19 cellular contexts compared by ENCODE assay signal in genomic region chr6:141992109-141992508, GRCh38.
DNase-seq lines count a peak whose midpoint lies in the region; ATAC-seq, FAIRE-seq and TF ChIP-seq lines count a peak whose summit lies in the region.
"Had no signal": no experiment of that assay in that cellular context is flagged by ENCODE, and none has a peak within 500 bp of the region (broad histone marks: within the 10 kb centered on the region; RNA-seq: fewer than 3 reads in every experiment).

No MANE protein-coding gene starts in this region.

- H3K36me3 ChIP-seq in HCT116 (ENCODE audit: control insufficient read depth in 1 of 2, insufficient read depth in 2 of 2, low read length in 2 of 2) (no peaks in the 10 kb centered on the region), K562 (ENCODE audit: control insufficient read depth, insufficient read depth, low read length) (no peaks in the 10 kb centered on the region)
- H3K36me3 ChIP-seq: BLaER1 treated with 17β-estradiol and CSF1 and Interleukin-3, amounts not matched to agents 10 nM and 100 nM had no signal

- CTCF ChIA-PET in A549 (lab: Yijun Ruan, JAX) (interaction anchor here (1.2 kb wide), 1 partner anchor 120 kb away, joined by 4 read pairs; no protein-coding TSS in a partner anchor), HCT116 (lab: Charles Lee) (no interaction called here), K562 (lab: Yijun Ruan, JAX; ENCODE audit: low intra/inter-chr PET ratio) (no interaction called here)

- H3K4me2 ChIP-seq in A549, result no peak overlapping the region
- H3K4me2 ChIP-seq in HCT116 (ENCODE audit: low read length), result no peak overlapping the region
- H3K4me2 ChIP-seq in K562 (ENCODE audit: insufficient read depth, low read length), result no peak overlapping the region
- H3K4me2 ChIP-seq: BLaER1 treated with 17β-estradiol and CSF1 and Interleukin-3, amounts not matched to agents 10 nM and 100 nM had no signal

- TF ChIP-seq CTCF in A549 (IDR thresholded peaks at IDR 0.05), result no peak
- TF ChIP-seq CTCF in HCT116 (IDR thresholded peaks at IDR 0.05 in 2 of 3, conservative IDR thresholded peaks at IDR 0.05 in 1 of 3; ENCODE audit: borderline replicate concordance in 1 of 3, insufficient read depth in 1 of 3, low read depth in 2 of 3, low read length in 2 of 3), result no peak
- no peak for TF ChIP-seq CTCF in K562 (IDR thresholded peaks at IDR 0.05 in 2 of 3, conservative IDR thresholded peaks at IDR 0.05 in 1 of 3; ENCODE audit: insufficient read depth in 2 of 3, low read depth in 1 of 3, low read length in 3 of 3)

- no peak overlapping the region for H3K27ac ChIP-seq in A549
- no peak overlapping the region for H3K27ac ChIP-seq in HCT116 (ENCODE audit: low read depth, low read length)
- H3K27ac ChIP-seq in K562 (ENCODE audit: extremely low read depth, low read depth, low read length), result no peak overlapping the region
- H3K27ac ChIP-seq: BLaER1 treated with 17β-estradiol and CSF1 and Interleukin-3, amounts not matched to agents 10 nM and 100 nM; C4-2B had no signal

- WGBS in A549 (ENCODE audit: missing lambda C conversion rate), result 32% methylated on average over 2 of the region's 2 CpGs
- WGBS in K562 (ENCODE audit: insufficient coverage, low coverage, missing lambda C conversion rate), result 24% methylated on average over 2 of the region's 2 CpGs

- H4K20me1 ChIP-seq in HCT116 (ENCODE audit: insufficient read depth) (no peaks in the 10 kb centered on the region), K562 (replicated peaks; ENCODE audit: control insufficient read depth, insufficient read depth, low read length) (no peaks in the 10 kb centered on the region)
- H4K20me1 ChIP-seq: BLaER1 treated with 17β-estradiol and CSF1 and Interleukin-3, amounts not matched to agents 10 nM and 100 nM had no signal

- in situ Hi-C loops in K562 (cut with MboI), result no loop called here

- TF ChIP-seq POLR2A in A549 (IDR thresholded peaks at IDR 0.05; ENCODE audit: low read length), result no peak
- TF ChIP-seq POLR2A in HCT116 (IDR thresholded peaks at IDR 0.05; ENCODE audit: borderline replicate concordance, extremely low read depth, insufficient read depth, insufficient read length), result no peak
- no peak for TF ChIP-seq POLR2A in K562 (conservative IDR thresholded peaks at IDR 0.05)

- H3K79me2 ChIP-seq in HCT116 (ENCODE audit: insufficient read depth, low read length) (no peaks in the 10 kb centered on the region), K562 (ENCODE audit: control insufficient read depth, insufficient read depth, low read length) (peaks cover 4% of the 10 kb centered on the region; the same call in 1 of the 3 replicates)

- H3K4me1 ChIP-seq in A549 (no peaks in the 10 kb centered on the region), HCT116 (ENCODE audit: control insufficient read depth in 1 of 2, insufficient read depth in 2 of 2, low read length in 2 of 2) (peaks cover 0 to 9% of the 10 kb centered on the region in 2 experiments; a peak in 3 of 4 replicates), K562 (replicated peaks in 1 of 2; ENCODE audit: control insufficient read depth in 2 of 2, insufficient read depth in 2 of 2, low read length in 2 of 2) (no peaks in the 10 kb centered on the region)
- H3K4me1 ChIP-seq: BLaER1 treated with 17β-estradiol and CSF1 and Interleukin-3, amounts not matched to agents 10 nM and 100 nM; Caco-2 had no signal

- intact Hi-C loops in HCT116 (cut with micrococcal nuclease) (no loop called here), K562 (cut with micrococcal nuclease) (no loop called here)

- BruUV-seq in HCT116 (replicated peaks; lab: Mats Ljungman, UMichigan), result no TSS peak
- no TSS peak for BruUV-seq in K562 (replicated peaks; lab: Mats Ljungman, UMichigan)

- H3K4me3 ChIP-seq in A549 (no peak overlapping the region), HCT116 (replicated peaks in 1 of 2; ENCODE audit: low read depth in 1 of 2, low read length in 2 of 2) (no peak overlapping the region), K562 (no peak overlapping the region)
- H3K4me3 ChIP-seq: BLaER1 treated with 17β-estradiol and CSF1 and Interleukin-3, amounts not matched to agents 10 nM and 100 nM; GM12878 had no signal

- TF ChIP-seq EP300 in A549 (IDR thresholded peaks at IDR 0.05), result no peak
- TF ChIP-seq EP300 in K562 (IDR thresholded peaks at IDR 0.05; ENCODE audit: low read length), result no peak

- H3K27me3 ChIP-seq in HCT116 (ENCODE audit: insufficient read depth, low read length) (no peaks in the 10 kb centered on the region), K562 (ENCODE audit: control insufficient read depth in 2 of 2, insufficient read depth in 2 of 2, low read length in 2 of 2) (no peaks in the 10 kb centered on the region)
- H3K27me3 ChIP-seq: BLaER1 treated with 17β-estradiol and CSF1 and Interleukin-3, amounts not matched to agents 10 nM and 100 nM had no signal

- TF ChIP-seq RAD21 in A549 (conservative IDR thresholded peaks at IDR 0.05 in 1 of 2, IDR thresholded peaks at IDR 0.05 in 1 of 2) (no peak), HCT116 (IDR thresholded peaks at IDR 0.05; ENCODE audit: low read depth) (no peak), K562 (CRISPR knock-in tag; conservative IDR thresholded peaks at IDR 0.05 in 1 of 2, IDR thresholded peaks at IDR 0.05 in 1 of 2) (no peak)

- H2AFZ ChIP-seq in HCT116 (ENCODE audit: low read depth, low read length, poor library complexity, severe bottlenecking) (peak overlapping the region; percentile 68), K562 (ENCODE audit: low read depth, low read length) (no peak overlapping the region)

- RAD21 ChIA-PET in HCT116 (lab: Charles Lee; ENCODE audit: low non-redundant PET in 1 of 2, low total read pairs in 2 of 2, uncharacterized antibody in 2 of 2, unreplicated experiment in 2 of 2), result no interaction called here

- H3K9ac ChIP-seq in HCT116 (ENCODE audit: low read length), result no peak overlapping the region
- no peak overlapping the region for H3K9ac ChIP-seq in K562 (ENCODE audit: insufficient read depth in 1 of 2, low read depth in 2 of 2, low read length in 2 of 2)
- H3K9ac ChIP-seq: BLaER1 treated with 17β-estradiol and CSF1 and Interleukin-3, amounts not matched to agents 10 nM and 100 nM had no signal

- FAIRE-seq in A549 (lab: Jason Lieb, UNC) (no peak), K562 (lab: Jason Lieb, UNC) (no peak)
- FAIRE-seq: A204.1, G401.6, GM12878, GM12892, GM18507 had no signal

- H3K9me3 ChIP-seq in A549 (no peaks in the 10 kb centered on the region), HCT116 (ENCODE audit: control insufficient read depth in 1 of 2, insufficient read depth in 1 of 2, low read depth in 1 of 2, low read length in 2 of 2) (no peaks in the 10 kb centered on the region), K562 (replicated peaks; ENCODE audit: control insufficient read depth, insufficient read depth, low read depth, low read length) (no peaks in the 10 kb centered on the region; the same call in 1 of the 2 replicates)
- H3K9me3 ChIP-seq: Caco-2 had no signal

- H3K9me1 ChIP-seq in K562 (ENCODE audit: control insufficient read depth, insufficient read depth, low read length), result no peaks in the 10 kb centered on the region

- H3K9me2 ChIP-seq in HCT116 (ENCODE audit: insufficient read depth), result no peaks in the 10 kb centered on the region

- POLR2A ChIA-PET in A549 (lab: Yijun Ruan, JAX) (no interaction called here), HCT116 (lab: Charles Lee) (no interaction called here), K562 (lab: Yijun Ruan, JAX) (no interaction called here)

- DNase-seq in A549 (ENCODE audit: low read depth in 1 of 2, low spot score in 1 of 2) (no peak), HCT116 (ENCODE audit: low read depth, low spot score) (no peak), K562 (ENCODE audit: extremely low read depth in 1 of 4, low spot score in 3 of 4) (no peak), NCI-H526 (lab: John Stamatoyannopoulos, UW) (no peak), GF-D8 (lab: John Stamatoyannopoulos, UW) (no peak)
- DNase-seq: 8988T; AML-193; Caco-2; Calu3; CD4-positive, alpha-beta T cell; CD8-positive, alpha-beta T cell; DMS79 treated with DMSO at 0.1 percent for 48 hours had no signal

- ATAC-seq in A549, result no peak
- ATAC-seq in HCT116, result no peak
- no peak for ATAC-seq in K562
- ATAC-seq: CD8-positive, alpha-beta T cell; GM12878 had no signal

TF ChIP-seq in A549, 52 proteins besides CTCF, POLR2A, EP300 and RAD21:
- TF ChIP-seq MAFK (IDR thresholded peaks at IDR 0.05; ENCODE audit: partially characterized antibody) (peak; percentile 39), RARB (CRISPR knock-in tag; IDR thresholded peaks at IDR 0.05) (no peak), EHMT2 (IDR thresholded peaks at IDR 0.05; ENCODE audit: low read depth) (no peak)

TF ChIP-seq in HCT116, 20 proteins besides CTCF, POLR2A, EP300 and RAD21 (continues in another document):
- TF ChIP-seq SRF (IDR thresholded peaks at IDR 0.05; ENCODE audit: low read depth) (no peak), EGR1 (IDR thresholded peaks at IDR 0.05; ENCODE audit: low read depth) (no peak), CEBPB (IDR thresholded peaks at IDR 0.05; ENCODE audit: low read depth) (no peak), EZH2 (IDR thresholded peaks at IDR 0.05) (no peak), SIN3A (IDR thresholded peaks at IDR 0.05; ENCODE audit: low read depth) (no peak), ELF1 (IDR thresholded peaks at IDR 0.05; ENCODE audit: borderline replicate concordance, low read depth) (no peak), CBX3 (IDR thresholded peaks at IDR 0.05; ENCODE audit: low read depth) (no peak), FOSL1 (IDR thresholded peaks at IDR 0.05; ENCODE audit: low read depth) (no peak), ZNF274 (IDR thresholded peaks at IDR 0.05; ENCODE audit: low read depth, low read length) (no peak), ZFX (IDR thresholded peaks at IDR 0.05) (no peak)

TF ChIP-seq in K562, 482 proteins besides CTCF, POLR2A, EP300 and RAD21:
- TF ChIP-seq C11orf30 (IDR thresholded peaks at IDR 0.05; ENCODE audit: low read depth) (peak; percentile 58), POLR2G (IDR thresholded peaks at IDR 0.05; ENCODE audit: low read depth, low read length) (no peak), MAFK (IDR thresholded peaks at IDR 0.05; ENCODE audit: low read length) (peak; percentile 17; the same call in 1 of the 2 replicates), CCNT2 (IDR thresholded peaks at IDR 0.05; ENCODE audit: borderline replicate concordance, extremely low read depth, insufficient read length, low read depth, low read length) (no peak), POU5F1 (IDR thresholded peaks at IDR 0.05; ENCODE audit: borderline replicate concordance, low read depth, low read length, partially characterized antibody) (no peak), MAFF (IDR thresholded peaks at IDR 0.05; ENCODE audit: low read length) (0 out of 2 replicates have a peak, but pooled peaks have one; percentile 41), ZNF316 (IDR thresholded peaks at IDR 0.05) (peak; percentile 81), MAFG (tag; conservative IDR thresholded peaks at IDR 0.05) (peak; percentile 14; the same call in 1 of the 2 replicates), ETV6 (IDR thresholded peaks at IDR 0.05; ENCODE audit: borderline replicate concordance in 1 of 2, low read depth in 2 of 2, low read length in 1 of 2) (no peak), ETV6 (CRISPR knock-in tag; IDR thresholded peaks at IDR 0.05; ENCODE audit: borderline replicate concordance) (no peak), STAT5B (CRISPR knock-in tag; IDR thresholded peaks at IDR 0.05) (no peak)

Comparison
In these comparisons a context has a peak if more than half of its experiments do, and no peak if none do; other contexts are left out.
1. Of the 35 proteins assayed by ChIP-seq in both K562 and A549: peak only in K562: none; only in A549: none; in both: MAFK; in neither: 34.